ENCODE assay signal across 1 cellular context in genomic region chr20:1118004-1118335, GRCh38.
TF ChIP-seq lines count a peak whose summit lies in the region.

No MANE protein-coding gene starts in this region.

TF ChIP-seq in HCT116, 20 proteins besides CTCF, POLR2A, EP300 and RAD21 (continued from another document):
- TF ChIP-seq, protein P1, sequence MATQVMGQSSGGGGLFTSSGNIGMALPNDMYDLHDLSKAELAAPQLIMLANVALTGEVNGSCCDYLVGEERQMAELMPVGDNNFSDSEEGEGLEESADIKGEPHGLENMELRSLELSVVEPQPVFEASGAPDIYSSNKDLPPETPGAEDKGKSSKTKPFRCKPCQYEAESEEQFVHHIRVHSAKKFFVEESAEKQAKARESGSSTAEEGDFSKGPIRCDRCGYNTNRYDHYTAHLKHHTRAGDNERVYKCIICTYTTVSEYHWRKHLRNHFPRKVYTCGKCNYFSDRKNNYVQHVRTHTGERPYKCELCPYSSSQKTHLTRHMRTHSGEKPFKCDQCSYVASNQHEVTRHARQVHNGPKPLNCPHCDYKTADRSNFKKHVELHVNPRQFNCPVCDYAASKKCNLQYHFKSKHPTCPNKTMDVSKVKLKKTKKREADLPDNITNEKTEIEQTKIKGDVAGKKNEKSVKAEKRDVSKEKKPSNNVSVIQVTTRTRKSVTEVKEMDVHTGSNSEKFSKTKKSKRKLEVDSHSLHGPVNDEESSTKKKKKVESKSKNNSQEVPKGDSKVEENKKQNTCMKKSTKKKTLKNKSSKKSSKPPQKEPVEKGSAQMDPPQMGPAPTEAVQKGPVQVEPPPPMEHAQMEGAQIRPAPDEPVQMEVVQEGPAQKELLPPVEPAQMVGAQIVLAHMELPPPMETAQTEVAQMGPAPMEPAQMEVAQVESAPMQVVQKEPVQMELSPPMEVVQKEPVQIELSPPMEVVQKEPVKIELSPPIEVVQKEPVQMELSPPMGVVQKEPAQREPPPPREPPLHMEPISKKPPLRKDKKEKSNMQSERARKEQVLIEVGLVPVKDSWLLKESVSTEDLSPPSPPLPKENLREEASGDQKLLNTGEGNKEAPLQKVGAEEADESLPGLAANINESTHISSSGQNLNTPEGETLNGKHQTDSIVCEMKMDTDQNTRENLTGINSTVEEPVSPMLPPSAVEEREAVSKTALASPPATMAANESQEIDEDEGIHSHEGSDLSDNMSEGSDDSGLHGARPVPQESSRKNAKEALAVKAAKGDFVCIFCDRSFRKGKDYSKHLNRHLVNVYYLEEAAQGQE (IDR thresholded peaks at IDR 0.05; ENCODE audit: low read depth) = no peak
- no peak for TF ChIP-seq ELF1 (IDR thresholded peaks at IDR 0.05; ENCODE audit: borderline replicate concordance, low read depth)
TF ChIP-seq in HCT116: peak in this region for 0.
